ENCODE assay signal across 9 cellular contexts in the genomic region with DNA sequence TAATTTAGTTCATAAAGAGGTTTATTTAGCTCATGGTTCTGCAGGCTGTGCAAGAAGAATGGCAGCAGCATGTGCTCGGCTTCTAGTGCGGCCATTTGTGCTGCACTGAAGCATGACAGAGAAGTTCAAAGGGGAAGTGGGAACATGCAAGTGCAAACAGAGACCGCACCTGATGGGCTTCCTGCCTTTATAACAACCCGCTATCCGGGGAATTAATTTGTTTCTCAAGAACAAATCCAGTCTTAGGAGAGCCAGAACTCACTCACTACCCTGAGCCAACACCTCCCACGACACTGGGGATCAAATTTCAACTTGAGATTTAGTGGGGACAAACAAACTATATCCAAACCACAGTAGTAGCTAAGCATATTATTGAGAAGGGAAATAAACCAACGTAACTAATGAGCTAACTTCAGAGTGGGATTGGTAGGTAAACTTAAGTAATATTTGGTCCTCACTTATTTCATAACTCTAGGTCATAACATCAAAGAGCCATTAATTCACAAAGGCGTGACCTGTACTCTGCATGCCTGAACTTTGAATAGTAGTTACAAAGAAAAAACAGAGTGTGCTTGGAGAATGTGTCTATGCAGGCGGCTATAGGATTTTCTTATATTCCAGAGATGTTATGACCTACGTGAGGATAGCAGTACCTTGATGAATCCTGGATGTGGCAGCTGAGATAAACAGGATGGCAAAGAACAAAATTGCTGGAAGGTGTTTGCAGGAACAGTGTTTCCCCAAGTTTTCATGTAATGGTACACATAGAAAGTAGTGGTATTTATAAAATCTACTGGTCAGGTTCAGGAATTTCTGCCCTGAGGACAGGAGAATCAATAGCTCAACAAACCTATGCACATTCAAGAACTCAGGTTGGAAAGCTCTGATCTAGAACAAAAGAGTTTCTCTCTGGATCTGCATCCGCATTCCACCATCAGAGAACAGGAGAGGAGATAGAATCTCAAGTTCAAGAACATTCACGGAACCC.
A peak's percentile ranks its signal among the peaks of the same experiment; 100 is the strongest.
DNase-seq lines count a peak whose midpoint lies in the region; ATAC-seq and TF ChIP-seq lines count a peak whose summit lies in the region.
"Had no signal": no experiment of that assay in that cellular context is flagged by ENCODE, and none has a peak within 500 bp of the region (broad histone marks: within the 10 kb centered on the region; RNA-seq: fewer than 3 reads in every experiment).

No MANE protein-coding gene starts in this region.

- TF ChIP-seq CTCF in gastrocnemius medialis (IDR thresholded peaks at IDR 0.05 in 4 of 5, conservative IDR thresholded peaks at IDR 0.05 in 1 of 5) = no peak
- no peak for TF ChIP-seq CTCF in testis (IDR thresholded peaks at IDR 0.05)

- ATAC-seq in GM21367 (IDR thresholded peaks at IDR 0.05; ENCODE audit: unreplicated experiment) (peak; percentile 96), HG03469 (IDR thresholded peaks at IDR 0.05; ENCODE audit: unreplicated experiment) (peak; percentile 94), gastrocnemius medialis (no peak)
- ATAC-seq: Panc1 had no signal

- peaks cover 0 to 4% of the 10 kb centered on the region in 2 donors for H3K4me1 ChIP-seq in gastrocnemius medialis
- H3K4me1 ChIP-seq in testis = no peaks in the 10 kb centered on the region

- no peaks in the 10 kb centered on the region for H3K27me3 ChIP-seq in gastrocnemius medialis
- no peaks in the 10 kb centered on the region for H3K27me3 ChIP-seq in testis

- H3K27ac ChIP-seq in gastrocnemius medialis = no peak overlapping the region
- no peak overlapping the region for H3K27ac ChIP-seq in testis

- TF ChIP-seq POLR2A in gastrocnemius medialis (IDR thresholded peaks at IDR 0.05) = no peak
- no peak for TF ChIP-seq POLR2A in testis (IDR thresholded peaks at IDR 0.05)

- H3K4me3 ChIP-seq in gastrocnemius medialis (no peak overlapping the region), testis (no peak overlapping the region)

- DNase-seq in DMS79 (lab: John Stamatoyannopoulos, UW) (peak; percentile 96), UCSD-AML1 (lab: John Stamatoyannopoulos, UW; ENCODE audit: unreplicated experiment) (peak; percentile 18), retina (no peak), SK-N-DZ (ENCODE audit: low spot score) (no peak), gastrocnemius medialis (no peak), testis (no peak)

- 69 to 70% methylated on average over 12 of the region's 12 CpGs for WGBS in testis, 2 donors

- intact Hi-C loops in gastrocnemius medialis (cut with DNase I; ENCODE audit: low total_unique reads) = no loop called here
- intact Hi-C loops in testis (cut with DNase I; ENCODE audit: low total_unique reads) = no loop called here

- in situ Hi-C loops in gastrocnemius medialis (cut with MboI; ENCODE audit: low sequenced_read_pairs in 4 of 4) = no loop called here

- H3K36me3 ChIP-seq in gastrocnemius medialis (no peaks in the 10 kb centered on the region), testis (ENCODE audit: low read depth, missing control alignments) (no peaks in the 10 kb centered on the region)

- H3K9me3 ChIP-seq in gastrocnemius medialis (no peaks in the 10 kb centered on the region), testis (no peaks in the 10 kb centered on the region)

Comparison
In these comparisons a context has a peak if more than half of its experiments do, and no peak if none do; other contexts are left out.
1. DNase-seq: peak in DMS79 (single experiment) and UCSD-AML1 (single experiment); none in retina (single experiment), SK-N-DZ (single experiment), gastrocnemius medialis (0 of 2) and testis (single experiment).
2. ATAC-seq: peak in GM21367 (single experiment) and HG03469 (single experiment); none in gastrocnemius medialis (0 of 2).